ENCODE assay signal across 1 cellular context in the genomic region with DNA sequence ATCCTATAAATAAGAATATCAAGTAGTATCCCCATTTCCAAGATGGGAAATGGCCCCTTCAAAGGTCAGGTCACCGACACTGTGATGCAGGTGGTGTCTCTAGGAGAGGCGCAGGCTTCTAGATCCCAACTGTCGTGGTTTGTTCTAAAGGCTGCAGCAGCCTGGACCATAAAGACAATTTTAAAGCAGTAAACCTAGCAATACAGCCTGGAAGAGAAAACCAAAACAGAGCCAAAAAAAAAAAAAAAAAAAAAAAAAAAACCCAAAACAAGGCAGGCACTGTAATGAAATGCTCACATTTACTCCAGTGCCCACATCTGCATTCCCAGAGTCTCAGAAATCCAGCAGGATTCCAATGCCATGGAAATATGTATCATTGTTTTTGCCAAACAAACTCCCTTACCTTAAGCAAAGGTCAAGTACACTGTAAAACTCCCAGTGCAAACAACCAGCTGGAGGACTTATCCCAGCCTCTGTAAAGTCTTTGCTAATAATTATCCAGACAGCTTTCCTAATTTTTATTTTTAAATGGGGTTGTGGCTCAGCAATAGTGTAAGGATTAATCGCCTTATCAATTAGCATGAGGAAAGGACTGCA.
TF ChIP-seq lines count a peak whose summit lies in the region.

No MANE protein-coding gene starts in this region.

TF ChIP-seq in HepG2, 621 proteins besides CTCF, POLR2A, EP300 and RAD21 (continued from another document and continues in another):
- TF ChIP-seq NFAT5 (CRISPR knock-in tag; IDR thresholded peaks at IDR 0.05) (no peak), ZNF329 (CRISPR knock-in tag; IDR thresholded peaks at IDR 0.05; ENCODE audit: low read depth) (no peak), KMT2A (CRISPR knock-in tag; IDR thresholded peaks at IDR 0.05) (no peak), ZNF816 (CRISPR knock-in tag; IDR thresholded peaks at IDR 0.05; ENCODE audit: borderline replicate concordance) (no peak; the same call in 1 of the 2 replicates), ZMYM3 (CRISPR knock-in tag; IDR thresholded peaks at IDR 0.05) (no peak), SMAD1 (CRISPR knock-in tag; IDR thresholded peaks at IDR 0.05; ENCODE audit: borderline replicate concordance, low read depth) (no peak), ZFP1 (CRISPR knock-in tag; IDR thresholded peaks at IDR 0.05) (no peak), POLR2G (IDR thresholded peaks at IDR 0.05; ENCODE audit: low read depth, low read length) (no peak), MIXL1 (CRISPR knock-in tag; IDR thresholded peaks at IDR 0.05) (no peak), ATF1 (CRISPR knock-in tag; IDR thresholded peaks at IDR 0.05) (no peak; the same call in 1 of the 2 replicates), ZNF644 (CRISPR knock-in tag; IDR thresholded peaks at IDR 0.05; ENCODE audit: low read depth) (no peak), ZNF878 (CRISPR knock-in tag; IDR thresholded peaks at IDR 0.05) (0 out of 2 replicates have a peak, but pooled peaks have one; percentile 33), KAT7 (CRISPR knock-in tag; IDR thresholded peaks at IDR 0.05; ENCODE audit: borderline replicate concordance) (no peak; the same call in 1 of the 2 replicates), ZNF772 (CRISPR knock-in tag; IDR thresholded peaks at IDR 0.05) (no peak), SIX4 (CRISPR knock-in tag; IDR thresholded peaks at IDR 0.05) (peak; percentile 75; the same call in 1 of the 2 replicates), DPF2 (CRISPR knock-in tag; IDR thresholded peaks at IDR 0.05; ENCODE audit: borderline replicate concordance, low read depth) (0 out of 2 replicates have a peak, but pooled peaks have one; percentile 12), ZNF704 (CRISPR knock-in tag; IDR thresholded peaks at IDR 0.05; ENCODE audit: borderline replicate concordance) (no peak), ZNF781 (CRISPR knock-in tag; IDR thresholded peaks at IDR 0.05; ENCODE audit: borderline replicate concordance, not compliant biosample characterization) (no peak), PLRG1 (conservative IDR thresholded peaks at IDR 0.05) (no peak), CBX2 (IDR thresholded peaks at IDR 0.05; ENCODE audit: low read depth, low read length) (no peak), CBX2 (CRISPR knock-in tag; IDR thresholded peaks at IDR 0.05; ENCODE audit: low read depth) (no peak), ZFAT (CRISPR knock-in tag; conservative IDR thresholded peaks at IDR 0.05) (no peak), PAWR (CRISPR knock-in tag; IDR thresholded peaks at IDR 0.05; ENCODE audit: borderline replicate concordance) (no peak), PRMT3 (CRISPR knock-in tag; IDR thresholded peaks at IDR 0.05; ENCODE audit: borderline replicate concordance, low read depth) (no peak)
- TF ChIP-seq, protein P1, sequence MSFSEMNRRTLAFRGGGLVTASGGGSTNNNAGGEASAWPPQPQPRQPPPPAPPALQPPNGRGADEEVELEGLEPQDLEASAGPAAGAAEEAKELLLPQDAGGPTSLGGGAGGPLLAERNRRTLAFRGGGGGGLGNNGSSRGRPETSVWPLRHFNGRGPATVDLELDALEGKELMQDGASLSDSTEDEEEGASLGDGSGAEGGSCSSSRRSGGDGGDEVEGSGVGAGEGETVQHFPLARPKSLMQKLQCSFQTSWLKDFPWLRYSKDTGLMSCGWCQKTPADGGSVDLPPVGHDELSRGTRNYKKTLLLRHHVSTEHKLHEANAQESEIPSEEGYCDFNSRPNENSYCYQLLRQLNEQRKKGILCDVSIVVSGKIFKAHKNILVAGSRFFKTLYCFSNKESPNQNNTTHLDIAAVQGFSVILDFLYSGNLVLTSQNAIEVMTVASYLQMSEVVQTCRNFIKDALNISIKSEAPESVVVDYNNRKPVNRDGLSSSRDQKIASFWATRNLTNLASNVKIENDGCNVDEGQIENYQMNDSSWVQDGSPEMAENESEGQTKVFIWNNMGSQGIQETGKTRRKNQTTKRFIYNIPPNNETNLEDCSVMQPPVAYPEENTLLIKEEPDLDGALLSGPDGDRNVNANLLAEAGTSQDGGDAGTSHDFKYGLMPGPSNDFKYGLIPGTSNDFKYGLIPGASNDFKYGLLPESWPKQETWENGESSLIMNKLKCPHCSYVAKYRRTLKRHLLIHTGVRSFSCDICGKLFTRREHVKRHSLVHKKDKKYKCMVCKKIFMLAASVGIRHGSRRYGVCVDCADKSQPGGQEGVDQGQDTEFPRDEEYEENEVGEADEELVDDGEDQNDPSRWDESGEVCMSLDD (CRISPR knock-in tag; IDR thresholded peaks at IDR 0.05; ENCODE audit: borderline replicate concordance): no peak
- TF ChIP-seq, protein P2, sequence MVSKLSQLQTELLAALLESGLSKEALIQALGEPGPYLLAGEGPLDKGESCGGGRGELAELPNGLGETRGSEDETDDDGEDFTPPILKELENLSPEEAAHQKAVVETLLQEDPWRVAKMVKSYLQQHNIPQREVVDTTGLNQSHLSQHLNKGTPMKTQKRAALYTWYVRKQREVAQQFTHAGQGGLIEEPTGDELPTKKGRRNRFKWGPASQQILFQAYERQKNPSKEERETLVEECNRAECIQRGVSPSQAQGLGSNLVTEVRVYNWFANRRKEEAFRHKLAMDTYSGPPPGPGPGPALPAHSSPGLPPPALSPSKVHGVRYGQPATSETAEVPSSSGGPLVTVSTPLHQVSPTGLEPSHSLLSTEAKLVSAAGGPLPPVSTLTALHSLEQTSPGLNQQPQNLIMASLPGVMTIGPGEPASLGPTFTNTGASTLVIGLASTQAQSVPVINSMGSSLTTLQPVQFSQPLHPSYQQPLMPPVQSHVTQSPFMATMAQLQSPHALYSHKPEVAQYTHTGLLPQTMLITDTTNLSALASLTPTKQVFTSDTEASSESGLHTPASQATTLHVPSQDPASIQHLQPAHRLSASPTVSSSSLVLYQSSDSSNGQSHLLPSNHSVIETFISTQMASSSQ (IDR thresholded peaks at IDR 0.05; ENCODE audit: low read depth): peak; percentile 93
- TF ChIP-seq, protein P2 (CRISPR knock-in tag; IDR thresholded peaks at IDR 0.05; ENCODE audit: borderline replicate concordance): peak; percentile 95
- TF ChIP-seq, protein P3, sequence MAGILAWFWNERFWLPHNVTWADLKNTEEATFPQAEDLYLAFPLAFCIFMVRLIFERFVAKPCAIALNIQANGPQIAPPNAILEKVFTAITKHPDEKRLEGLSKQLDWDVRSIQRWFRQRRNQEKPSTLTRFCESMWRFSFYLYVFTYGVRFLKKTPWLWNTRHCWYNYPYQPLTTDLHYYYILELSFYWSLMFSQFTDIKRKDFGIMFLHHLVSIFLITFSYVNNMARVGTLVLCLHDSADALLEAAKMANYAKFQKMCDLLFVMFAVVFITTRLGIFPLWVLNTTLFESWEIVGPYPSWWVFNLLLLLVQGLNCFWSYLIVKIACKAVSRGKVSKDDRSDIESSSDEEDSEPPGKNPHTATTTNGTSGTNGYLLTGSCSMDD (CRISPR knock-in tag; IDR thresholded peaks at IDR 0.05): no peak
- TF ChIP-seq, protein P4, sequence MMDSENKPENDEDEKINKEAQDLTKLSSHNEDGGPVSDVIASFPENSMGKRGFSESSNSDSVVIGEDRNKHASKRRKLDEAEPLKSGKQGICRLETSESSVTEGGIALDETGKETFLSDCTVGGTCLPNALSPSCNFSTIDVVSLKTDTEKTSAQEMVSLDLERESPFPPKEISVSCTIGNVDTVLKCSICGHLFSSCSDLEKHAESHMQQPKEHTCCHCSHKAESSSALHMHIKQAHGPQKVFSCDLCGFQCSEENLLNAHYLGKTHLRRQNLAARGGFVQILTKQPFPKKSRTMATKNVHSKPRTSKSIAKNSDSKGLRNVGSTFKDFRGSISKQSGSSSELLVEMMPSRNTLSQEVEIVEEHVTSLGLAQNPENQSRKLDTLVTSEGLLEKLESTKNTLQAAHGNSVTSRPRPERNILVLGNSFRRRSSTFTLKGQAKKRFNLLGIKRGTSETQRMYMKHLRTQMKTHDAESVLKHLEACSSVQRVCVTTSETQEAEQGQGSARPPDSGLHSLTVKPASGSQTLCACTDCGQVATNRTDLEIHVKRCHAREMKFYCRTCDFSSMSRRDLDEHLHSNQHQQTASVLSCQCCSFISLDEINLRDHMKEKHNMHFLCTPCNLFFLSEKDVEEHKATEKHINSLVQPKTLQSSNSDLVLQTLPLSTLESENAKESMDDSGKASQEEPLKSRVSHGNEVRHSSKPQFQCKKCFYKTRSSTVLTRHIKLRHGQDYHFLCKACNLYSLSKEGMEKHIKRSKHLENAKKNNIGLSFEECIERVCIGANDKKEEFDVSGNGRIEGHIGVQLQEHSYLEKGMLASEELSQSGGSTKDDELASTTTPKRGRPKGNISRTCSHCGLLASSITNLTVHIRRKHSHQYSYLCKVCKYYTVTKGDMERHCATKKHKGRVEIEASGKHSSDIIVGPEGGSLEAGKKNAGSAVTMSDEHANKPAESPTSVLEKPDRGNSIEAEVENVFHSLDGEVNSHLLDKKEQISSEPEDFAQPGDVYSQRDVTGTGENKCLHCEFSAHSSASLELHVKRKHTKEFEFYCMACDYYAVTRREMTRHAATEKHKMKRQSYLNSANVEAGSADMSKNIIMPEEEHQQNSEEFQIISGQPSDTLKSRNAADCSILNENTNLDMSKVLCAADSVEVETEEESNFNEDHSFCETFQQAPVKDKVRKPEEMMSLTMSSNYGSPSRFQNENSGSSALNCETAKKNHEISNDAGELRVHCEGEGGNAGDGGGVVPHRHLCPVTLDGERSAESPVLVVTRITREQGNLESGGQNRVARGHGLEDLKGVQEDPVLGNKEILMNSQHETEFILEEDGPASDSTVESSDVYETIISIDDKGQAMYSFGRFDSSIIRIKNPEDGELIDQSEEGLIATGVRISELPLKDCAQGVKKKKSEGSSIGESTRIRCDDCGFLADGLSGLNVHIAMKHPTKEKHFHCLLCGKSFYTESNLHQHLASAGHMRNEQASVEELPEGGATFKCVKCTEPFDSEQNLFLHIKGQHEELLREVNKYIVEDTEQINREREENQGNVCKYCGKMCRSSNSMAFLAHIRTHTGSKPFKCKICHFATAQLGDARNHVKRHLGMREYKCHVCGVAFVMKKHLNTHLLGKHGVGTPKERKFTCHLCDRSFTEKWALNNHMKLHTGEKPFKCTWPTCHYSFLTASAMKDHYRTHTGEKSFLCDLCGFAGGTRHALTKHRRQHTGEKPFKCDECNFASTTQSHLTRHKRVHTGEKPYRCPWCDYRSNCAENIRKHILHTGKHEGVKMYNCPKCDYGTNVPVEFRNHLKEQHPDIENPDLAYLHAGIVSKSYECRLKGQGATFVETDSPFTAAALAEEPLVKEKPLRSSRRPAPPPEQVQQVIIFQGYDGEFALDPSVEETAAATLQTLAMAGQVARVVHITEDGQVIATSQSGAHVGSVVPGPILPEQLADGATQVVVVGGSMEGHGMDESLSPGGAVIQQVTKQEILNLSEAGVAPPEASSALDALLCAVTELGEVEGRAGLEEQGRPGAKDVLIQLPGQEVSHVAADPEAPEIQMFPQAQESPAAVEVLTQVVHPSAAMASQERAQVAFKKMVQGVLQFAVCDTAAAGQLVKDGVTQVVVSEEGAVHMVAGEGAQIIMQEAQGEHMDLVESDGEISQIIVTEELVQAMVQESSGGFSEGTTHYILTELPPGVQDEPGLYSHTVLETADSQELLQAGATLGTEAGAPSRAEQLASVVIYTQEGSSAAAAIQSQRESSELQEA (CRISPR knock-in tag; IDR thresholded peaks at IDR 0.05; ENCODE audit: not compliant biosample characterization): no peak
